In genomic region chr17:1488826-1489275, GRCh38 we compare ENCODE assay signal across 9 cellular contexts. TPM values are rescaled to one million over a fixed set of nuclear protein-coding genes. Genes with fewer than 3 reads are reported as not detected.
DNase-seq lines count a peak whose midpoint lies in the region; ATAC-seq and TF ChIP-seq lines count a peak whose summit lies in the region.
"Had no signal": no experiment of that assay in that cellular context is flagged by ENCODE, and none has a peak within 500 bp of the region (broad histone marks: within the 10 kb centered on the region; RNA-seq: fewer than 3 reads in every experiment).

No MANE protein-coding gene starts in this region.

- peak overlapping the region; percentile 56 for H3K4me3 Mint-ChIP-seq in endodermal cell

- H3K9ac ChIP-seq in BLaER1 treated with 17β-estradiol and CSF1 and Interleukin-3, amounts not matched to agents 10 nM and 100 nM: peak overlapping the region in 7 of 11 experiments; percentile 83 to 91 (median 83); a peak in 7 of 22 replicates
- H3K9ac ChIP-seq in endodermal cell (ENCODE audit: extremely low read depth, low read length, poor library complexity, severe bottlenecking): peak overlapping the region; percentile 57

- H3K27me3 Mint-ChIP-seq in endodermal cell (ENCODE audit: insufficient read depth): peaks cover 22% of the 10 kb centered on the region

- H3K4me1 Mint-ChIP-seq in endodermal cell: peaks cover 19% of the 10 kb centered on the region

- peak overlapping the region in 1 of 11 experiments; percentile 83; a peak in 2 of 22 replicates for H3K27ac ChIP-seq in BLaER1 treated with 17β-estradiol and CSF1 and Interleukin-3, amounts not matched to agents 10 nM and 100 nM
- peak overlapping the region; percentile 79 for H3K27ac ChIP-seq in endodermal cell (ENCODE audit: low read depth, low read length)
- H3K27ac ChIP-seq in neutrophil: no peak overlapping the region

- no peaks in the 10 kb centered on the region for H3K9me3 Mint-ChIP-seq in endodermal cell

- peak overlapping the region; percentile 85 for H3K27ac Mint-ChIP-seq in endodermal cell

- H4K20me1 ChIP-seq in BLaER1 treated with 17β-estradiol and CSF1 and Interleukin-3, amounts not matched to agents 10 nM and 100 nM: peaks cover 0 to 56% (median 31%) of the 10 kb centered on the region in 11 experiments; a peak in 18 of 22 replicates

- H3K36me3 ChIP-seq in BLaER1 treated with 17β-estradiol and CSF1 and Interleukin-3, amounts not matched to agents 10 nM and 100 nM: peaks cover 0 to 5% (median 0%) of the 10 kb centered on the region in 11 experiments; a peak in 1 of 22 replicates
- peaks cover 6% of the 10 kb centered on the region for H3K36me3 ChIP-seq in endodermal cell (ENCODE audit: control insufficient read depth, insufficient read depth, low read length)
- H3K36me3 ChIP-seq in neutrophil: peaks cover 2% of the 10 kb centered on the region

- peaks cover 6% of the 10 kb centered on the region for H3K36me3 Mint-ChIP-seq in endodermal cell (ENCODE audit: low read depth)

- TF ChIP-seq CTCF in endodermal cell (conservative IDR thresholded peaks at IDR 0.05) (no peak), neutrophil (IDR thresholded peaks at IDR 0.05) (no peak)

- H3K9me3 ChIP-seq in BLaER1 treated with 17β-estradiol and CSF1 and Interleukin-3, amounts not matched to agents 10 nM and 100 nM (replicated peaks in 1 of 11): no peaks in the 10 kb centered on the region
- H3K9me3 ChIP-seq in endodermal cell (ENCODE audit: control insufficient read depth, low read length): no peaks in the 10 kb centered on the region
- no peaks in the 10 kb centered on the region for H3K9me3 ChIP-seq in neutrophil

- H3K4me3 ChIP-seq in BLaER1 treated with 17β-estradiol and CSF1 and Interleukin-3, amounts not matched to agents 10 nM and 100 nM: peak overlapping the region in 6 of 10 experiments; percentile 62 to 80 (median 68); a peak in 10 of 20 replicates
- H3K4me3 ChIP-seq in endodermal cell (ENCODE audit: low read length) (peak overlapping the region; percentile 65), neutrophil (ENCODE audit: low read depth in 1 of 2, low read length in 1 of 2) (peak overlapping the region; percentile 63 to 73)

- H3K4me1 ChIP-seq in BLaER1 treated with 17β-estradiol and CSF1 and Interleukin-3, amounts not matched to agents 10 nM and 100 nM: peaks cover 59 to 91% (median 86%) of the 10 kb centered on the region in 10 experiments
- H3K4me1 ChIP-seq in endodermal cell (ENCODE audit: control insufficient read depth, insufficient read depth, low read length): peaks cover 4% of the 10 kb centered on the region
- H3K4me1 ChIP-seq in neutrophil (ENCODE audit: control insufficient read depth in 1 of 2, insufficient read depth in 1 of 2, low read depth in 1 of 2, low read length in 1 of 2): peaks cover 49 to 71% of the 10 kb centered on the region in 2 experiments

- DNase-seq in OCI-M1 (lab: John Stamatoyannopoulos, UW) (peak; percentile 5), endodermal cell (no peak), NCI-H2107 (lab: John Stamatoyannopoulos, UW) (no peak), A172 (ENCODE audit: low spot score) (no peak)
- DNase-seq: central memory CD4-positive, alpha-beta T cell had no signal

- peak overlapping the region; percentile 90 to 99 (median 98) for H3K4me2 ChIP-seq in BLaER1 treated with 17β-estradiol and CSF1 and Interleukin-3, amounts not matched to agents 10 nM and 100 nM

- peaks cover 0 to 26% (median 11%) of the 10 kb centered on the region in 11 experiments; a peak in 13 of 22 replicates for H3K27me3 ChIP-seq in BLaER1 treated with 17β-estradiol and CSF1 and Interleukin-3, amounts not matched to agents 10 nM and 100 nM
- H3K27me3 ChIP-seq in endodermal cell (ENCODE audit: control insufficient read depth, insufficient read depth, low read length, poor library complexity, severe bottlenecking) (no peaks in the 10 kb centered on the region), neutrophil (peaks cover 94% of the 10 kb centered on the region)

- ATAC-seq in HG02970 (IDR thresholded peaks at IDR 0.05; ENCODE audit: low FRiP score, unreplicated experiment): no peak
- no peak for ATAC-seq in GM19395 (IDR thresholded peaks at IDR 0.05; ENCODE audit: unreplicated experiment)

- 94 to 95% methylated on average over 5 to 7 of the region's 7 CpGs for WGBS in endodermal cell (ENCODE audit: insufficient coverage in 1 of 2, insufficient read length in 1 of 2), 2 experiments

RNA-seq across cellular contexts. Expression of gene MYO1C, which starts 3.6 kb away (rescaled TPM):
- 10 to 100 TPM; 75.5 to 90.0 TPM for total RNA-seq in endodermal cell
- 32.2 TPM for polyA plus RNA-seq in endodermal cell (2013, experiment 1 of 2)
- 32.5 TPM for polyA plus RNA-seq in endodermal cell (2013, experiment 2 of 2)
- total RNA-seq in A172 (2014; rRNA removed; shearing (Covaris generic)): 148 and 155 TPM in 2 replicates

RNA-seq across cellular contexts. Expression of gene INPP5K, which starts 27.6 kb away (rescaled TPM):
- total RNA-seq in endodermal cell: 10 to 100 TPM; 22.2 to 30.0 TPM
- polyA plus RNA-seq in endodermal cell (2013, experiment 1 of 2): 21.5 TPM
- polyA plus RNA-seq in endodermal cell (2013, experiment 2 of 2): 19.5 TPM
- 36.1 and 40.8 TPM in 2 replicates for total RNA-seq in A172 (2014; rRNA removed; shearing (Covaris generic))

RNA-seq across cellular contexts. Expression of gene CRK, which starts 32.8 kb away (rescaled TPM):
- total RNA-seq in endodermal cell: 10 to 100 TPM; 50.5 to 52.3 TPM
- 44.9 TPM for polyA plus RNA-seq in endodermal cell (2013, experiment 1 of 2)
- 43.6 TPM for polyA plus RNA-seq in endodermal cell (2013, experiment 2 of 2)
- total RNA-seq in A172 (2014; rRNA removed; shearing (Covaris generic)): 84.2 and 89.2 TPM in 2 replicates
